20 cellular contexts compared by ENCODE assay signal in genomic region chr3:163890661-163891060, GRCh38.
"Had no signal": no experiment of that assay in that cellular context is flagged by ENCODE, and none has a peak within 500 bp of the region (broad histone marks: within the 10 kb centered on the region; RNA-seq: fewer than 3 reads in every experiment).

No MANE protein-coding gene starts in this region.

- H2AFZ ChIP-seq: parathyroid adenoma had no signal

- H3K27me3 ChIP-seq: gastrocnemius medialis, suprapubic skin, transverse colon had no signal

- H3K27me3 Mint-ChIP-seq: activated naive CD8-positive, alpha-beta T cell; memory B cell; naive thymus-derived CD8-positive, alpha-beta T cell; stimulated activated naive CD8-positive, alpha-beta T cell treated with anti-CD3 and anti-CD28 coated beads, Interleukin-15, amount 100 ng/mL, for 72 hours; T-helper 17 cell had no signal

- H3K27ac Mint-ChIP-seq: activated naive CD8-positive, alpha-beta T cell; activated T-helper 1 cell treated with anti-CD3 and anti-CD28 coated beads, Interleukin-12 subunit alpha, Interleukin-12 subunit beta, Interleukin-2, Interleukin-4 antibody, amounts not matched to agents 30 ng/mL and 10 ng/mL and 1 ng/mL, durations not matched to agents 14 hours and 24 hours and 36 hours; immature natural killer cell; memory B cell; naive thymus-derived CD8-positive, alpha-beta T cell; stimulated activated naive CD8-positive, alpha-beta T cell treated with anti-CD3 and anti-CD28 coated beads, Interleukin-15, amount 100 ng/mL, for 72 hours; T-helper 17 cell had no signal

- H3K9ac ChIP-seq: parathyroid adenoma had no signal

- H3K36me3 ChIP-seq: gastrocnemius medialis, suprapubic skin, transverse colon, WERI-Rb-1 had no signal

- H3K4me1 Mint-ChIP-seq: immature natural killer cell; memory B cell; naive thymus-derived CD8-positive, alpha-beta T cell; stimulated activated naive CD8-positive, alpha-beta T cell treated with anti-CD3 and anti-CD28 coated beads, Interleukin-15, amount 100 ng/mL, for 72 hours; T-helper 17 cell had no signal

- H3K4me3 ChIP-seq: gastrocnemius medialis, smooth muscle cell, suprapubic skin, transverse colon had no signal

- H3K4me3 Mint-ChIP-seq: activated naive CD8-positive, alpha-beta T cell; activated T-helper 1 cell treated with anti-CD3 and anti-CD28 coated beads, Interleukin-12 subunit alpha, Interleukin-12 subunit beta, Interleukin-2, Interleukin-4 antibody, amounts not matched to agents 30 ng/mL and 10 ng/mL and 1 ng/mL, durations not matched to agents 14 hours and 24 hours and 36 hours; immature natural killer cell; memory B cell; naive thymus-derived CD8-positive, alpha-beta T cell; stimulated activated naive CD8-positive, alpha-beta T cell treated with anti-CD3 and anti-CD28 coated beads, Interleukin-15, amount 100 ng/mL, for 72 hours; T-helper 17 cell had no signal

- H3K9me3 ChIP-seq: gastrocnemius medialis, suprapubic skin, transverse colon had no signal

- ATAC-seq: esophagus mucosa; gastrocnemius medialis; naive thymus-derived CD8-positive, alpha-beta T cell; sciatic nerve; stimulated activated naive CD8-positive, alpha-beta T cell treated with anti-CD3 and anti-CD28 coated beads, Interleukin-15, amount 100 ng/mL, for 72 hours; T-helper 17 cell had no signal

- H3K4me2 ChIP-seq: smooth muscle cell had no signal

- H3K79me2 ChIP-seq: parathyroid adenoma had no signal

- H3K36me3 Mint-ChIP-seq: activated naive CD8-positive, alpha-beta T cell; immature natural killer cell; memory B cell had no signal

- H3K27ac ChIP-seq: gastrocnemius medialis, parathyroid adenoma, suprapubic skin, transverse colon, WERI-Rb-1 had no signal

- DNase-seq: activated CD4-positive, alpha-beta T cell treated with anti-CD3 and anti-CD28 coated beads, Interleukin-2, amount 50 U/mL, for 48 hours; activated T-cell treated with anti-CD3 and anti-CD28 coated beads for 4 hours; effector CD4-positive, alpha-beta T cell; gastrocnemius medialis; head of caudate nucleus; immature natural killer cell; naive thymus-derived CD8-positive, alpha-beta T cell; stimulated activated CD4-positive, alpha-beta T cell treated with anti-CD3 and anti-CD28 coated beads, Interleukin-4, amount 100 ng/mL, for 1 hour; stimulated activated naive CD8-positive, alpha-beta T cell treated with anti-CD3 and anti-CD28 coated beads, Interleukin-15, amount 100 ng/mL, for 72 hours; T-helper 17 cell; transverse colon; WERI-Rb-1 had no signal
